12 cellular contexts compared by ENCODE assay signal in genomic region chr2:85329181-85329651, GRCh38. TPM values are rescaled to one million over a fixed set of nuclear protein-coding genes. Genes with fewer than 3 reads are reported as not detected.
DNase-seq lines count a peak whose midpoint lies in the region; ATAC-seq and TF ChIP-seq lines count a peak whose summit lies in the region.
"Had no signal": no experiment of that assay in that cellular context is flagged by ENCODE, and none has a peak within 500 bp of the region (broad histone marks: within the 10 kb centered on the region; RNA-seq: fewer than 3 reads in every experiment).

No MANE protein-coding gene starts in this region.

- POLR2A ChIA-PET in HEK293 (lab: Yijun Ruan, JAX) = interaction anchor here (2.7 kb wide), 1 partner anchor 25 kb away, joined by 28 read pairs; the partner anchor contains the start of genes ELMOD3 and RETSAT
- POLR2A ChIA-PET in activated CD4-positive, alpha-beta memory T cell treated with anti-CD3 and anti-CD28 coated beads for 36 hours (lab: Charles Lee) = interaction anchor here (0.9 kb wide), 1 partner anchor 10 kb away, joined by 3 read pairs; no protein-coding TSS in a partner anchor
- POLR2A ChIA-PET in naive thymus-derived CD4-positive, alpha-beta T cell (lab: Charles Lee) = interaction anchor here (3.9 to 11.4 kb wide), 2 partner anchors 21 to 210 kb away, joined by 52 to 211 read pairs; partner anchors contain the start of genes ELMOD3, MAT2A and RETSAT

- TF ChIP-seq POLR2A in gastrocnemius medialis (IDR thresholded peaks at IDR 0.05) = no peak

- TF ChIP-seq CTCF in HEK293 (tag by site-specific recombination; IDR thresholded peaks at IDR 0.05) (no peak), gastrocnemius medialis (IDR thresholded peaks at IDR 0.05 in 4 of 5, conservative IDR thresholded peaks at IDR 0.05 in 1 of 5) (no peak)

- peaks cover 20% of the 10 kb centered on the region for H3K36me3 ChIP-seq in CD4-positive, CD25-positive, alpha-beta regulatory T cell (ENCODE audit: control insufficient read depth, insufficient read depth, low read length)
- H3K36me3 ChIP-seq in HEK293 (ENCODE audit: control insufficient read depth in 2 of 2, insufficient read depth in 1 of 2, low read length in 2 of 2) (peaks cover 11 to 27% of the 10 kb centered on the region in 2 experiments), gastrocnemius medialis (peaks cover 0 to 8% of the 10 kb centered on the region in 2 donors)
- H3K36me3 ChIP-seq in naive thymus-derived CD4-positive, alpha-beta T cell (ENCODE audit: control insufficient read depth in 2 of 3, insufficient read depth in 3 of 3, low read length in 3 of 3) = peaks cover 7 to 22% (median 15%) of the 10 kb centered on the region in 3 experiments

- H3K27ac Mint-ChIP-seq in CD4-positive, CD25-positive, alpha-beta regulatory T cell = peak overlapping the region in 2 of 3 donors; percentile 65 to 100
- peak overlapping the region; percentile 13 for H3K27ac Mint-ChIP-seq in activated CD4-positive, alpha-beta memory T cell treated with anti-CD3 and anti-CD28 coated beads for 36 hours
- H3K27ac Mint-ChIP-seq in naive thymus-derived CD4-positive, alpha-beta T cell = peak overlapping the region in 5 of 9 donors; percentile 10 to 100 (median 72)

- H3K27me3 Mint-ChIP-seq in CD4-positive, CD25-positive, alpha-beta regulatory T cell = peaks cover 18% of the 10 kb centered on the region
- H3K27me3 Mint-ChIP-seq in activated CD4-positive, alpha-beta memory T cell treated with anti-CD3 and anti-CD28 coated beads for 36 hours = no peaks in the 10 kb centered on the region
- H3K27me3 Mint-ChIP-seq in naive thymus-derived CD4-positive, alpha-beta T cell = no peaks in the 10 kb centered on the region

- H3K27me3 ChIP-seq in CD4-positive, CD25-positive, alpha-beta regulatory T cell (ENCODE audit: control insufficient read depth, insufficient read depth, low read length) = no peaks in the 10 kb centered on the region
- H3K27me3 ChIP-seq in naive thymus-derived CD4-positive, alpha-beta T cell (ENCODE audit: control insufficient read depth in 2 of 2, insufficient read depth in 2 of 2, low read length in 2 of 2) = no peaks in the 10 kb centered on the region
- no peaks in the 10 kb centered on the region for H3K27me3 ChIP-seq in gastrocnemius medialis
- H3K27me3 ChIP-seq: esophagus muscularis mucosa had no signal

- ATAC-seq in CD4-positive, CD25-positive, alpha-beta regulatory T cell (ENCODE audit: low read depth in 2 of 2) = no peak
- no peak for ATAC-seq in naive thymus-derived CD4-positive, alpha-beta T cell
- no peak for ATAC-seq in gastrocnemius medialis

- H3K4me1 ChIP-seq in CD4-positive, CD25-positive, alpha-beta regulatory T cell (ENCODE audit: control insufficient read depth, insufficient read depth, low read length, poor library complexity, severe bottlenecking) = peaks cover 44% of the 10 kb centered on the region
- H3K4me1 ChIP-seq in HEK293 (ENCODE audit: control insufficient read depth, insufficient read depth, low read length) (no peaks in the 10 kb centered on the region), gastrocnemius medialis (peaks cover 30 to 32% of the 10 kb centered on the region in 2 donors)
- peaks cover 12 to 19% of the 10 kb centered on the region in 2 donors for H3K4me1 ChIP-seq in naive thymus-derived CD4-positive, alpha-beta T cell (ENCODE audit: control insufficient read depth in 2 of 2, insufficient read depth in 2 of 2, low read length in 2 of 2)

- peak overlapping the region; percentile 99 for H3K4me3 ChIP-seq in CD4-positive, CD25-positive, alpha-beta regulatory T cell (ENCODE audit: low read depth, low read length)
- H3K4me3 ChIP-seq in HEK293 (ENCODE audit: low read depth, low read length) (no peak overlapping the region), gastrocnemius medialis (no peak overlapping the region)
- no peak overlapping the region for H3K4me3 ChIP-seq in naive thymus-derived CD4-positive, alpha-beta T cell (ENCODE audit: low read length)

- no peak for DNase-seq in CD4-positive, CD25-positive, alpha-beta regulatory T cell
- no peak for DNase-seq in activated CD4-positive, alpha-beta memory T cell treated with anti-CD3 and anti-CD28 coated beads for 36 hours
- DNase-seq in naive thymus-derived CD4-positive, alpha-beta T cell = no peak
- DNase-seq in NCI-H524 (lab: John Stamatoyannopoulos, UW) (no peak), gastrocnemius medialis (no peak), COLO668 (lab: John Stamatoyannopoulos, UW; ENCODE audit: unreplicated experiment) (no peak)
- DNase-seq: activated naive CD4-positive, alpha-beta T cell; NCI-H345; stimulated activated CD4-positive, alpha-beta T cell treated with anti-CD3 and anti-CD28 coated beads, Interleukin-4, amount 100 ng/mL, for 24 hours; WERI-Rb-1 had no signal

- peaks cover 27% of the 10 kb centered on the region for H3K36me3 Mint-ChIP-seq in CD4-positive, CD25-positive, alpha-beta regulatory T cell
- H3K36me3 Mint-ChIP-seq in activated CD4-positive, alpha-beta memory T cell treated with anti-CD3 and anti-CD28 coated beads for 36 hours = peaks cover 35% of the 10 kb centered on the region
- H3K36me3 Mint-ChIP-seq in naive thymus-derived CD4-positive, alpha-beta T cell = peaks cover 5 to 36% (median 29%) of the 10 kb centered on the region in 5 donors

- no peaks in the 10 kb centered on the region for H3K9me3 Mint-ChIP-seq in CD4-positive, CD25-positive, alpha-beta regulatory T cell
- H3K9me3 Mint-ChIP-seq in activated CD4-positive, alpha-beta memory T cell treated with anti-CD3 and anti-CD28 coated beads for 36 hours = no peaks in the 10 kb centered on the region
- peaks cover 0 to 3% (median 0%) of the 10 kb centered on the region in 11 donors for H3K9me3 Mint-ChIP-seq in naive thymus-derived CD4-positive, alpha-beta T cell

- peak overlapping the region; percentile 97 for H3K27ac ChIP-seq in CD4-positive, CD25-positive, alpha-beta regulatory T cell (ENCODE audit: insufficient read depth, low read length, poor library complexity, severe bottlenecking)
- no peak overlapping the region for H3K27ac ChIP-seq in HEK293 (ENCODE audit: extremely low read depth, low read depth, low read length)
- no peak overlapping the region for H3K27ac ChIP-seq in naive thymus-derived CD4-positive, alpha-beta T cell (ENCODE audit: low read depth, low read length)
- H3K27ac ChIP-seq in gastrocnemius medialis = no peak overlapping the region

- intact Hi-C loops in activated CD4-positive, alpha-beta memory T cell treated with anti-CD3 and anti-CD28 coated beads for 36 hours (cut with micrococcal nuclease) = loop anchor here (5.0 kb wide), 1 partner anchor 268 kb away; the partner anchor contains the start of gene RNF181
- intact Hi-C loops in naive thymus-derived CD4-positive, alpha-beta T cell (cut with micrococcal nuclease) = loop anchor here in 1 of 2 donors (5.0 to 10.0 kb wide), 2 partner anchors 706 to 1113 kb away; partner anchors contain the start of gene KDM3A
- intact Hi-C loops in gastrocnemius medialis (cut with DNase I; ENCODE audit: low total_unique reads) = no loop called here

- CTCF ChIA-PET in HEK293 (lab: Yijun Ruan, JAX) = interaction anchor here (0.6 to 1.9 kb wide), 2 partner anchors 29 to 92 kb away, joined by 3 to 9 read pairs; no protein-coding TSS in a partner anchor
- CTCF ChIA-PET in activated CD4-positive, alpha-beta memory T cell treated with anti-CD3 and anti-CD28 coated beads for 36 hours (lab: Charles Lee) = no interaction called here
- CTCF ChIA-PET in naive thymus-derived CD4-positive, alpha-beta T cell (lab: Charles Lee) = no interaction called here

- peaks cover 20 to 55% (median 34%) of the 10 kb centered on the region in 4 donors for H3K4me1 Mint-ChIP-seq in CD4-positive, CD25-positive, alpha-beta regulatory T cell
- peaks cover 30% of the 10 kb centered on the region for H3K4me1 Mint-ChIP-seq in activated CD4-positive, alpha-beta memory T cell treated with anti-CD3 and anti-CD28 coated beads for 36 hours (ENCODE audit: low read depth)
- peaks cover 23 to 43% (median 34%) of the 10 kb centered on the region in 7 donors for H3K4me1 Mint-ChIP-seq in naive thymus-derived CD4-positive, alpha-beta T cell

- no peaks in the 10 kb centered on the region for H3K9me3 ChIP-seq in CD4-positive, CD25-positive, alpha-beta regulatory T cell (ENCODE audit: control insufficient read depth in 2 of 2, low read length in 2 of 2)
- H3K9me3 ChIP-seq in HEK293 (ENCODE audit: control insufficient read depth, insufficient read depth, low read depth, low read length) = no peaks in the 10 kb centered on the region
- no peaks in the 10 kb centered on the region for H3K9me3 ChIP-seq in naive thymus-derived CD4-positive, alpha-beta T cell (ENCODE audit: control insufficient read depth in 2 of 3, low read length in 3 of 3)
- no peaks in the 10 kb centered on the region for H3K9me3 ChIP-seq in gastrocnemius medialis
- H3K9me3 ChIP-seq: esophagus muscularis mucosa had no signal

- in situ Hi-C loops in gastrocnemius medialis (cut with MboI; ENCODE audit: low sequenced_read_pairs in 4 of 4) = no loop called here

- H3K4me3 Mint-ChIP-seq in CD4-positive, CD25-positive, alpha-beta regulatory T cell = peak overlapping the region; percentile 29 to 100 (median 98)
- H3K4me3 Mint-ChIP-seq in activated CD4-positive, alpha-beta memory T cell treated with anti-CD3 and anti-CD28 coated beads for 36 hours = no peak overlapping the region
- H3K4me3 Mint-ChIP-seq in naive thymus-derived CD4-positive, alpha-beta T cell = peak overlapping the region; percentile 1 to 100 (median 46)

RNA-seq across cellular contexts. Expression of gene TGOLN2, which starts 1.4 kb away (rescaled TPM):
- total RNA-seq in CD4-positive, CD25-positive, alpha-beta regulatory T cell = 168 TPM
- 10 to 100 TPM; 51.3 to 62.7 (median 62.1) TPM for polyA plus RNA-seq in CD4-positive, CD25-positive, alpha-beta regulatory T cell
- 10 to 100 TPM; 84.8 to 85.9 TPM for total RNA-seq in activated CD4-positive, alpha-beta memory T cell treated with anti-CD3 and anti-CD28 coated beads for 36 hours
- 100 to 1,000 TPM; 144 to 200 (median 178) TPM for total RNA-seq in naive thymus-derived CD4-positive, alpha-beta T cell
- 100 to 1,000 TPM in 1 of 2 donors, 10 to 100 TPM in 1; 75.7 to 107 TPM for polyA plus RNA-seq in naive thymus-derived CD4-positive, alpha-beta T cell
- total RNA-seq in gastrocnemius medialis = 10 to 100 TPM; 29.5 to 81.7 (median 61.9) TPM

RNA-seq across cellular contexts. Expression of gene RETSAT, which starts 25.1 kb away (rescaled TPM):
- 32.4 TPM for total RNA-seq in CD4-positive, CD25-positive, alpha-beta regulatory T cell
- 10 to 100 TPM; 13.8 to 18.1 (median 15.8) TPM for polyA plus RNA-seq in CD4-positive, CD25-positive, alpha-beta regulatory T cell
- 10 to 100 TPM; 22.6 to 22.8 TPM for total RNA-seq in activated CD4-positive, alpha-beta memory T cell treated with anti-CD3 and anti-CD28 coated beads for 36 hours
- 10 to 100 TPM; 18.5 to 30.5 (median 20.2) TPM for total RNA-seq in naive thymus-derived CD4-positive, alpha-beta T cell
- 10 to 100 TPM in 1 of 2 donors, 1 to 10 TPM in 1; 8.9 to 14.5 TPM for polyA plus RNA-seq in naive thymus-derived CD4-positive, alpha-beta T cell
- total RNA-seq in gastrocnemius medialis = 100 to 1,000 TPM in 3 of 4 donors, 10 to 100 TPM in 1; 62.2 to 151 (median 116) TPM

RNA-seq across cellular contexts. Expression of gene ELMOD3, which starts 25.4 kb away (rescaled TPM):
- 21.5 TPM for total RNA-seq in CD4-positive, CD25-positive, alpha-beta regulatory T cell
- polyA plus RNA-seq in CD4-positive, CD25-positive, alpha-beta regulatory T cell = 10 to 100 TPM; 13.5 to 16.3 (median 15.4) TPM
- total RNA-seq in activated CD4-positive, alpha-beta memory T cell treated with anti-CD3 and anti-CD28 coated beads for 36 hours = 10 to 100 TPM; 11.1 to 15.0 TPM
- 10 to 100 TPM; 20.2 to 33.3 (median 21.7) TPM for total RNA-seq in naive thymus-derived CD4-positive, alpha-beta T cell
- polyA plus RNA-seq in naive thymus-derived CD4-positive, alpha-beta T cell = 10 to 100 TPM in 1 of 2 donors, 1 to 10 TPM in 1; 9.4 to 13.3 TPM
- 10 to 100 TPM; 15.9 to 31.7 (median 25.0) TPM for total RNA-seq in gastrocnemius medialis

Comparison
In these comparisons a context has a peak if more than half of its experiments do, and no peak if none do; other contexts are left out.
1. H3K27ac Mint-ChIP-seq: peak in every context shown above with its lines; median percentile 82 in CD4-positive, CD25-positive, alpha-beta regulatory T cell; 72 in naive thymus-derived CD4-positive, alpha-beta T cell; 13 in activated CD4-positive, alpha-beta memory T cell treated with anti-CD3 and anti-CD28 coated beads for 36 hours.